ENCODE assay signal across 15 cellular contexts in the genomic region with DNA sequence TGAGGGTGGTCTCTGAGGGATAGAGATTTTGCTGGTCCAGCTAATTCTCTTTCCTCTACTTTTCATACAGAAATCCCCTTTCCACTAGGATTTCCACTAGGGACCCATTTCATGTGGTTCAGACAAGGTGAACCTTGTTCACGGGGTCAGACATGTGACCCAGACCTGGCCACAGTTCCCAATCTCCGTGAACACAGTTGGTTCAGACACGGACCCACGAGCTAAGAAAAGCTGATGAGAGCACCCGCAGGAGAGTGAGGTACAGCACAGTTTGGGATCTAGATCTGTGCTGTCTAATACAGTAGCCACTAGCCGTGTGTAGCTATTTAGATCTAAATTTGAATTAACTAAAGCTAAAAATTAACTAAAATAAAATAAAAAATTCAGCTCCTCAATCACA.
"Had no signal": no experiment of that assay in that cellular context is flagged by ENCODE, and none has a peak within 500 bp of the region (broad histone marks: within the 10 kb centered on the region; RNA-seq: fewer than 3 reads in every experiment).

No MANE protein-coding gene starts in this region.

- H3K9me3 ChIP-seq: colonic mucosa, SJCRH30, stomach, tibial nerve had no signal

- H3K4me1 ChIP-seq: colonic mucosa, SJCRH30 had no signal

- DNase-seq: activated CD4-positive, alpha-beta memory T cell treated with anti-CD3 and anti-CD28 coated beads for 36 hours; activated CD4-positive, CD25-positive, alpha-beta regulatory T cell treated with anti-CD3 and anti-CD28 coated beads, Interleukin-2, amount 50 U/mL, for 72 hours; activated gamma-delta T cell treated with Interleukin-2 at 50 U/mL for 16 hours; activated naive CD8-positive, alpha-beta T cell treated with anti-CD3 and anti-CD28 coated beads, Interleukin-2, amount 10 ng/mL, durations not matched to agents 7 days and 5 days; activated T-cell treated with anti-CD3 and anti-CD28 coated beads, Interleukin-2, amount 50 U/mL, for 48 hours; colonic mucosa; effector CD8-positive, alpha-beta T cell; hippocampal formation; mammary epithelial cell; nephron progenitor cell; SJCRH30; stimulated activated CD4-positive, alpha-beta T cell treated with anti-CD3 and anti-CD28 coated beads, Interleukin-4, amount 100 ng/mL, for 24 hours; stomach; SW 1271 had no signal

- H3K4me3 ChIP-seq: colonic mucosa, SJCRH30, stomach, tibial nerve had no signal

- H3K27me3 ChIP-seq: colonic mucosa, SJCRH30, tibial nerve had no signal

- H3K27ac ChIP-seq: colonic mucosa, SJCRH30, tibial nerve had no signal

- H3K36me3 ChIP-seq: colonic mucosa, SJCRH30, stomach, tibial nerve had no signal
